ENCODE assay signal across 1 cellular context in the genomic region with DNA sequence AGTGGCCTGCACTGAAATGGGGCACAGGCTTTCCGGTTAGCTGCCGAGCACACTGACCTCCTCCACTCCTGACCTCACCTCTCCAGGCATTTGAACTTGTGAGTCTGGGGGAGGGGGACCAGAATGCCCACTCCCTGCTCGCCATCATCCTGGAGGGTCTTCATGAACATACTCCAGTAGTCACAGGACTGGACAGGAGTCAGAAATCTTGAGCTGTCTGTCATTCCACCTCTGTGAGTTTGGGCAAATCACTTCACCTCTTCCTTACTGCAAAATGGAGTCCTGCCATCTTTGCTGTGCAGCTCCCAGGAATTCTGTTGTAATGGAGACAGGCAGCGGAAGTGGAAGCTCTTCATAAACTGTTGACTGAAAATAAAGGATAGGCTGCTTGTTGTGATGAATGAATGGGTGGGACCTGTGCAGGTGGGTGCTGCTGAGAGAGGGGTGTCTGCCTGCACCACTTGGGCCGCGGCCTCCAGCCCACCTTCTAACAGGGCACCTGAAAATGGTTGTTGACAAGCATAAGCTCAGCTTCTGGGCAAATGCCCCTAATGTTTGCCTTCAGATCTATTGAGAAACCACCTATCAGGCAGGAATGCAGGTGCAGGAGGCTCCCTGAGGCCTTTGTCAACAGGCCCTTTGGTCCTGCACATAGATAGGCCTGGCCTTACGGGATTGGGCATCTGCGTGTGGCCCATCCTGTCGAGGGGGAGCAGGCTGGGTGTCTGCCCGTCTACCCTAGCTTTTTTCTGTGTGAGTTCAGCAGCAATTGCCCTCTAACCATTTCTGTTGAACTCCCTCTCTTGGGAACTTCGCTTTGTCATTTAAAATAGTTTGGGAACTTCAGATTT.
TF ChIP-seq lines count a peak whose summit lies in the region.

No MANE protein-coding gene starts in this region.

TF ChIP-seq in HepG2, 621 proteins besides CTCF, POLR2A, EP300 and RAD21 (continued from another document and continues in another):
- TF ChIP-seq, protein P1, sequence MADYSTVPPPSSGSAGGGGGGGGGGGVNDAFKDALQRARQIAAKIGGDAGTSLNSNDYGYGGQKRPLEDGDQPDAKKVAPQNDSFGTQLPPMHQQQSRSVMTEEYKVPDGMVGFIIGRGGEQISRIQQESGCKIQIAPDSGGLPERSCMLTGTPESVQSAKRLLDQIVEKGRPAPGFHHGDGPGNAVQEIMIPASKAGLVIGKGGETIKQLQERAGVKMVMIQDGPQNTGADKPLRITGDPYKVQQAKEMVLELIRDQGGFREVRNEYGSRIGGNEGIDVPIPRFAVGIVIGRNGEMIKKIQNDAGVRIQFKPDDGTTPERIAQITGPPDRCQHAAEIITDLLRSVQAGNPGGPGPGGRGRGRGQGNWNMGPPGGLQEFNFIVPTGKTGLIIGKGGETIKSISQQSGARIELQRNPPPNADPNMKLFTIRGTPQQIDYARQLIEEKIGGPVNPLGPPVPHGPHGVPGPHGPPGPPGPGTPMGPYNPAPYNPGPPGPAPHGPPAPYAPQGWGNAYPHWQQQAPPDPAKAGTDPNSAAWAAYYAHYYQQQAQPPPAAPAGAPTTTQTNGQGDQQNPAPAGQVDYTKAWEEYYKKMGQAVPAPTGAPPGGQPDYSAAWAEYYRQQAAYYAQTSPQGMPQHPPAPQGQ (CRISPR knock-in tag; IDR thresholded peaks at IDR 0.05; ENCODE audit: borderline replicate concordance) = no peak
- TF ChIP-seq IKZF4 (CRISPR knock-in tag; IDR thresholded peaks at IDR 0.05; ENCODE audit: borderline replicate concordance, low read depth, not compliant biosample characterization) (peak; percentile 37), ZNF367 (CRISPR knock-in tag; IDR thresholded peaks at IDR 0.05; ENCODE audit: borderline replicate concordance) (no peak), CHD4 (IDR thresholded peaks at IDR 0.05; ENCODE audit: borderline replicate concordance, low read length) (peak; percentile 84), PHF21A (CRISPR knock-in tag; IDR thresholded peaks at IDR 0.05) (peak; percentile 99), JDP2 (CRISPR knock-in tag; IDR thresholded peaks at IDR 0.05; ENCODE audit: borderline replicate concordance) (no peak; the same call in 1 of the 2 replicates), KLF9 (CRISPR knock-in tag; IDR thresholded peaks at IDR 0.05; ENCODE audit: low read depth) (peak; percentile 87; the same call in 1 of the 2 replicates), FOXM1 (CRISPR knock-in tag; IDR thresholded peaks at IDR 0.05) (0 out of 2 replicates have a peak, but pooled peaks have one; percentile 36), TCF12 (IDR thresholded peaks at IDR 0.05) (no peak), TCF12 (CRISPR knock-in tag; IDR thresholded peaks at IDR 0.05) (peak; percentile 99), XRCC5 (optimal IDR thresholded peaks at IDR 0.05; ENCODE audit: low read length) (peak; percentile 83), PHB2 (IDR thresholded peaks at IDR 0.05; ENCODE audit: partially characterized antibody) (no peak), ZEB1 (IDR thresholded peaks at IDR 0.05; ENCODE audit: insufficient replicate concordance, low read depth) (peak; percentile 99), MTF2 (CRISPR knock-in tag; IDR thresholded peaks at IDR 0.05; ENCODE audit: borderline replicate concordance) (no peak; the same call in 1 of the 2 replicates), POLR2AphosphoS2 (IDR thresholded peaks at IDR 0.05; ENCODE audit: low read depth, low read length) (no peak), ELF3 (CRISPR knock-in tag; IDR thresholded peaks at IDR 0.05) (peak; percentile 93), ZNF207 (IDR thresholded peaks at IDR 0.05; ENCODE audit: borderline replicate concordance) (no peak), SOX5 (CRISPR knock-in tag; IDR thresholded peaks at IDR 0.05; ENCODE audit: borderline replicate concordance) (peak; percentile 95), ZFP36 (IDR thresholded peaks at IDR 0.05; ENCODE audit: borderline replicate concordance, low read depth, low read length, partially characterized antibody) (no peak), SP140L (CRISPR knock-in tag; IDR thresholded peaks at IDR 0.05; ENCODE audit: borderline replicate concordance) (peak; percentile 74; the same call in 1 of the 2 replicates), HIVEP1 (CRISPR knock-in tag; IDR thresholded peaks at IDR 0.05) (peak; percentile 89), ZNF552 (CRISPR knock-in tag; IDR thresholded peaks at IDR 0.05; ENCODE audit: borderline replicate concordance) (peak; percentile 90; the same call in 1 of the 2 replicates), ZNF720 (CRISPR knock-in tag; IDR thresholded peaks at IDR 0.05) (no peak), ZNF546 (CRISPR knock-in tag; conservative IDR thresholded peaks at IDR 0.05) (no peak; the same call in 1 of the 2 replicates), PLRG1 (conservative IDR thresholded peaks at IDR 0.05) (no peak), ZNF34 (CRISPR knock-in tag; IDR thresholded peaks at IDR 0.05; ENCODE audit: borderline replicate concordance) (peak; percentile 66; the same call in 1 of the 2 replicates), ZNF724P (CRISPR knock-in tag; IDR thresholded peaks at IDR 0.05; ENCODE audit: borderline replicate concordance) (0 out of 2 replicates have a peak, but pooled peaks have one; percentile 76), KLF16 (CRISPR knock-in tag; IDR thresholded peaks at IDR 0.05) (peak in 1 of 2 experiments; percentile 88; a peak in 2 of 4 replicates), CBX5 (CRISPR knock-in tag; IDR thresholded peaks at IDR 0.05; ENCODE audit: borderline replicate concordance) (peak; percentile 97), NR1H2 (CRISPR knock-in tag; IDR thresholded peaks at IDR 0.05; ENCODE audit: borderline replicate concordance, low read depth) (no peak), IRF2 (CRISPR knock-in tag; IDR thresholded peaks at IDR 0.05) (peak; percentile 98), PRPF4 (IDR thresholded peaks at IDR 0.05; ENCODE audit: low read depth, low read length, poor library complexity, severe bottlenecking) (no peak), MIER2 (CRISPR knock-in tag; IDR thresholded peaks at IDR 0.05) (peak; percentile 88), RBM22 (optimal IDR thresholded peaks at IDR 0.05; ENCODE audit: low read length) (peak; percentile 47), MAFF (IDR thresholded peaks at IDR 0.05; ENCODE audit: low read depth, low read length) (no peak), ZNF354B (CRISPR knock-in tag; IDR thresholded peaks at IDR 0.05) (no peak), ZNF329 (CRISPR knock-in tag; IDR thresholded peaks at IDR 0.05; ENCODE audit: low read depth) (peak; percentile 91), RFX5 (IDR thresholded peaks at IDR 0.05; ENCODE audit: low read depth, low read length) (no peak), ZNF746 (CRISPR knock-in tag; IDR thresholded peaks at IDR 0.05) (peak; percentile 93), MXD4 (CRISPR knock-in tag; IDR thresholded peaks at IDR 0.05) (peak; percentile 82), NFATC3 (CRISPR knock-in tag; IDR thresholded peaks at IDR 0.05) (0 out of 2 replicates have a peak, but pooled peaks have one; percentile 28), NAIF1 (CRISPR knock-in tag; IDR thresholded peaks at IDR 0.05; ENCODE audit: borderline replicate concordance) (no peak), ZNF343 (CRISPR knock-in tag; IDR thresholded peaks at IDR 0.05) (0 out of 2 replicates have a peak, but pooled peaks have one; percentile 44), TOPORS (CRISPR knock-in tag; IDR thresholded peaks at IDR 0.05) (peak; percentile 64; the same call in 1 of the 2 replicates), SPEN (CRISPR knock-in tag; IDR thresholded peaks at IDR 0.05; ENCODE audit: low read depth) (peak; percentile 88), ZNF660 (CRISPR knock-in tag; IDR thresholded peaks at IDR 0.05; ENCODE audit: borderline replicate concordance, low read depth) (no peak)
- TF ChIP-seq, protein P2, sequence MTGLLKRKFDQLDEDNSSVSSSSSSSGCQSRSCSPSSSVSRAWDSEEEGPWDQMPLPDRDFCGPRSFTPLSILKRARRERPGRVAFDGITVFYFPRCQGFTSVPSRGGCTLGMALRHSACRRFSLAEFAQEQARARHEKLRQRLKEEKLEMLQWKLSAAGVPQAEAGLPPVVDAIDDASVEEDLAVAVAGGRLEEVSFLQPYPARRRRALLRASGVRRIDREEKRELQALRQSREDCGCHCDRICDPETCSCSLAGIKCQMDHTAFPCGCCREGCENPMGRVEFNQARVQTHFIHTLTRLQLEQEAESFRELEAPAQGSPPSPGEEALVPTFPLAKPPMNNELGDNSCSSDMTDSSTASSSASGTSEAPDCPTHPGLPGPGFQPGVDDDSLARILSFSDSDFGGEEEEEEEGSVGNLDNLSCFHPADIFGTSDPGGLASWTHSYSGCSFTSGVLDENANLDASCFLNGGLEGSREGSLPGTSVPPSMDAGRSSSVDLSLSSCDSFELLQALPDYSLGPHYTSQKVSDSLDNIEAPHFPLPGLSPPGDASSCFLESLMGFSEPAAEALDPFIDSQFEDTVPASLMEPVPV (CRISPR knock-in tag; IDR thresholded peaks at IDR 0.05) = peak; percentile 59; the same call in 1 of the 2 replicates
- TF ChIP-seq, protein P3, sequence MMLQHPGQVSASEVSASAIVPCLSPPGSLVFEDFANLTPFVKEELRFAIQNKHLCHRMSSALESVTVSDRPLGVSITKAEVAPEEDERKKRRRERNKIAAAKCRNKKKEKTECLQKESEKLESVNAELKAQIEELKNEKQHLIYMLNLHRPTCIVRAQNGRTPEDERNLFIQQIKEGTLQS (CRISPR knock-in tag; IDR thresholded peaks at IDR 0.05) = peak; percentile 62
- TF ChIP-seq, protein P4, sequence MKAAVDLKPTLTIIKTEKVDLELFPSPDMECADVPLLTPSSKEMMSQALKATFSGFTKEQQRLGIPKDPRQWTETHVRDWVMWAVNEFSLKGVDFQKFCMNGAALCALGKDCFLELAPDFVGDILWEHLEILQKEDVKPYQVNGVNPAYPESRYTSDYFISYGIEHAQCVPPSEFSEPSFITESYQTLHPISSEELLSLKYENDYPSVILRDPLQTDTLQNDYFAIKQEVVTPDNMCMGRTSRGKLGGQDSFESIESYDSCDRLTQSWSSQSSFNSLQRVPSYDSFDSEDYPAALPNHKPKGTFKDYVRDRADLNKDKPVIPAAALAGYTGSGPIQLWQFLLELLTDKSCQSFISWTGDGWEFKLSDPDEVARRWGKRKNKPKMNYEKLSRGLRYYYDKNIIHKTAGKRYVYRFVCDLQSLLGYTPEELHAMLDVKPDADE (CRISPR knock-in tag; IDR thresholded peaks at IDR 0.05) = no peak
- TF ChIP-seq, protein P5, sequence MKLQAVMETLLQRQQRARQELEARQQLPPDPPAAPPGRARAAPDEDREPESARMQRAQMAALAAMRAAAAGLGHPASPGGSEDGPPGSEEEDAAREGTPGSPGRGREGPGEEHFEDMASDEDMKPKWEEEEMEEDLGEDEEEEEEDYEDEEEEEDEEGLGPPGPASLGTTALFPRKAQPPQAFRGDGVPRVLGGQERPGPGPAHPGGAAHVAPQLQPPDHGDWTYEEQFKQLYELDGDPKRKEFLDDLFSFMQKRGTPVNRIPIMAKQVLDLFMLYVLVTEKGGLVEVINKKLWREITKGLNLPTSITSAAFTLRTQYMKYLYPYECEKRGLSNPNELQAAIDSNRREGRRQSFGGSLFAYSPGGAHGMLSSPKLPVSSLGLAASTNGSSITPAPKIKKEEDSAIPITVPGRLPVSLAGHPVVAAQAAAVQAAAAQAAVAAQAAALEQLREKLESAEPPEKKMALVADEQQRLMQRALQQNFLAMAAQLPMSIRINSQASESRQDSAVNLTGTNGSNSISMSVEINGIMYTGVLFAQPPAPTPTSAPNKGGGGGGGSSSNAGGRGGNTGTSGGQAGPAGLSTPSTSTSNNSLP (IDR thresholded peaks at IDR 0.05; ENCODE audit: low read depth, low read length) = peak; percentile 57; the same call in 1 of the 2 replicates
- TF ChIP-seq, protein P6, sequence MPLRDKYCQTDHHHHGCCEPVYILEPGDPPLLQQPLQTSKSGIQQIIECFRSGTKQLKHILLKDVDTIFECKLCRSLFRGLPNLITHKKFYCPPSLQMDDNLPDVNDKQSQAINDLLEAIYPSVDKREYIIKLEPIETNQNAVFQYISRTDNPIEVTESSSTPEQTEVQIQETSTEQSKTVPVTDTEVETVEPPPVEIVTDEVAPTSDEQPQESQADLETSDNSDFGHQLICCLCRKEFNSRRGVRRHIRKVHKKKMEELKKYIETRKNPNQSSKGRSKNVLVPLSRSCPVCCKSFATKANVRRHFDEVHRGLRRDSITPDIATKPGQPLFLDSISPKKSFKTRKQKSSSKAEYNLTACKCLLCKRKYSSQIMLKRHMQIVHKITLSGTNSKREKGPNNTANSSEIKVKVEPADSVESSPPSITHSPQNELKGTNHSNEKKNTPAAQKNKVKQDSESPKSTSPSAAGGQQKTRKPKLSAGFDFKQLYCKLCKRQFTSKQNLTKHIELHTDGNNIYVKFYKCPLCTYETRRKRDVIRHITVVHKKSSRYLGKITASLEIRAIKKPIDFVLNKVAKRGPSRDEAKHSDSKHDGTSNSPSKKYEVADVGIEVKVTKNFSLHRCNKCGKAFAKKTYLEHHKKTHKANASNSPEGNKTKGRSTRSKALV (CRISPR knock-in tag; IDR thresholded peaks at IDR 0.05) = peak; percentile 77; the same call in 1 of the 2 replicates
- TF ChIP-seq, protein P7, sequence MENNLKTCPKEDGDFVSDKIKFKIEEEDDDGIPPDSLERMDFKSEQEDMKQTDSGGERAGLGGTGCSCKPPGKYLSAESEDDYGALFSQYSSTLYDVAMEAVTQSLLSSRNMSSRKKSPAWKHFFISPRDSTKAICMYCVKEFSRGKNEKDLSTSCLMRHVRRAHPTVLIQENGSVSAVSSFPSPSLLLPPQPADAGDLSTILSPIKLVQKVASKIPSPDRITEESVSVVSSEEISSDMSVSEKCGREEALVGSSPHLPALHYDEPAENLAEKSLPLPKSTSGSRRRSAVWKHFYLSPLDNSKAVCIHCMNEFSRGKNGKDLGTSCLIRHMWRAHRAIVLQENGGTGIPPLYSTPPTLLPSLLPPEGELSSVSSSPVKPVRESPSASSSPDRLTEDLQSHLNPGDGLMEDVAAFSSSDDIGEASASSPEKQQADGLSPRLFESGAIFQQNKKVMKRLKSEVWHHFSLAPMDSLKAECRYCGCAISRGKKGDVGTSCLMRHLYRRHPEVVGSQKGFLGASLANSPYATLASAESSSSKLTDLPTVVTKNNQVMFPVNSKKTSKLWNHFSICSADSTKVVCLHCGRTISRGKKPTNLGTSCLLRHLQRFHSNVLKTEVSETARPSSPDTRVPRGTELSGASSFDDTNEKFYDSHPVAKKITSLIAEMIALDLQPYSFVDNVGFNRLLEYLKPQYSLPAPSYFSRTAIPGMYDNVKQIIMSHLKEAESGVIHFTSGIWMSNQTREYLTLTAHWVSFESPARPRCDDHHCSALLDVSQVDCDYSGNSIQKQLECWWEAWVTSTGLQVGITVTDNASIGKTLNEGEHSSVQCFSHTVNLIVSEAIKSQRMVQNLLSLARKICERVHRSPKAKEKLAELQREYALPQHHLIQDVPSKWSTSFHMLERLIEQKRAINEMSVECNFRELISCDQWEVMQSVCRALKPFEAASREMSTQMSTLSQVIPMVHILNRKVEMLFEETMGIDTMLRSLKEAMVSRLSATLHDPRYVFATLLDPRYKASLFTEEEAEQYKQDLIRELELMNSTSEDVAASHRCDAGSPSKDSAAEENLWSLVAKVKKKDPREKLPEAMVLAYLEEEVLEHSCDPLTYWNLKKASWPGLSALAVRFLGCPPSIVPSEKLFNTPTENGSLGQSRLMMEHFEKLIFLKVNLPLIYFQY (CRISPR knock-in tag; IDR thresholded peaks at IDR 0.05; ENCODE audit: borderline replicate concordance) = peak; percentile 96
- TF ChIP-seq, protein P8, sequence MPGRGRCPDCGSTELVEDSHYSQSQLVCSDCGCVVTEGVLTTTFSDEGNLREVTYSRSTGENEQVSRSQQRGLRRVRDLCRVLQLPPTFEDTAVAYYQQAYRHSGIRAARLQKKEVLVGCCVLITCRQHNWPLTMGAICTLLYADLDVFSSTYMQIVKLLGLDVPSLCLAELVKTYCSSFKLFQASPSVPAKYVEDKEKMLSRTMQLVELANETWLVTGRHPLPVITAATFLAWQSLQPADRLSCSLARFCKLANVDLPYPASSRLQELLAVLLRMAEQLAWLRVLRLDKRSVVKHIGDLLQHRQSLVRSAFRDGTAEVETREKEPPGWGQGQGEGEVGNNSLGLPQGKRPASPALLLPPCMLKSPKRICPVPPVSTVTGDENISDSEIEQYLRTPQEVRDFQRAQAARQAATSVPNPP (CRISPR knock-in tag; IDR thresholded peaks at IDR 0.05) = peak; percentile 95; the same call in 1 of the 2 replicates
